16 cellular contexts compared by ENCODE assay signal in genomic region chr16:73225983-73226382, GRCh38.
DNase-seq lines count a peak whose midpoint lies in the region; ATAC-seq and TF ChIP-seq lines count a peak whose summit lies in the region.
"Had no signal": no experiment of that assay in that cellular context is flagged by ENCODE, and none has a peak within 500 bp of the region (broad histone marks: within the 10 kb centered on the region; RNA-seq: fewer than 3 reads in every experiment).

No MANE protein-coding gene starts in this region.

- H3K27ac Mint-ChIP-seq in GM23338 (no peak overlapping the region), chondrocyte (ENCODE audit: unreplicated experiment) (no peak overlapping the region)
- H3K27ac Mint-ChIP-seq: CD8-positive, alpha-beta memory T cell had no signal

- H4K12ac ChIP-seq in trophoblast cell (ENCODE audit: low read depth, low read length) = no peak overlapping the region

- H3K79me1 ChIP-seq in trophoblast cell (ENCODE audit: low read length) = no peaks in the 10 kb centered on the region

- DNase-seq in GM23338 (ENCODE audit: low spot score) (no peak), M059J (ENCODE audit: low read depth) (peak; percentile 35), trophoblast cell (no peak), occipital lobe (lab: John Stamatoyannopoulos, UW) (no peak), chondrocyte (ENCODE audit: low spot score) (no peak)
- DNase-seq: ACHN; BE2C; C1 segment of cervical spinal cord; CD4-positive, CD25-positive, alpha-beta regulatory T cell; CD8-positive, alpha-beta memory T cell; COR-L47; GDM1; GM23248; HCEC 1CT had no signal

- H3K4me1 Mint-ChIP-seq in GM23338 (no peaks in the 10 kb centered on the region), chondrocyte (ENCODE audit: low read depth) (no peaks in the 10 kb centered on the region)
- H3K4me1 Mint-ChIP-seq: CD4-positive, CD25-positive, alpha-beta regulatory T cell; CD8-positive, alpha-beta memory T cell had no signal

- H4K8ac ChIP-seq in trophoblast cell (ENCODE audit: low read depth, low read length) = no peak overlapping the region

- no peak overlapping the region for H2BK12ac ChIP-seq in trophoblast cell (ENCODE audit: low read length)

- no peak overlapping the region for H3K18ac ChIP-seq in trophoblast cell (ENCODE audit: low read length)

- TF ChIP-seq CTCF in GM23338 (conservative IDR thresholded peaks at IDR 0.05; ENCODE audit: low read depth in 2 of 2) (no peak), chondrocyte (IDR thresholded peaks at IDR 0.05) (no peak)

- WGBS in trophoblast cell (ENCODE audit: extremely low coverage, insufficient coverage, insufficient read length) = no CpG with 5 or more reads among the region's 5 CpGs

- H3K14ac ChIP-seq in trophoblast cell (ENCODE audit: low read length) = no peak overlapping the region

- peak overlapping the region; percentile 15 for H4K91ac ChIP-seq in trophoblast cell (ENCODE audit: low read depth, low read length)

- H3K4me1 ChIP-seq in GM23338 (ENCODE audit: insufficient read depth) (no peaks in the 10 kb centered on the region), trophoblast cell (ENCODE audit: control insufficient read depth in 1 of 2, insufficient read depth in 2 of 2, low read length in 2 of 2) (peaks cover 4 to 6% of the 10 kb centered on the region in 2 experiments)

- H3K27me3 Mint-ChIP-seq in GM23338 (ENCODE audit: insufficient read depth, low read depth, poor library complexity) = no peaks in the 10 kb centered on the region
- H3K27me3 Mint-ChIP-seq in chondrocyte (ENCODE audit: low read depth) = no peaks in the 10 kb centered on the region
- H3K27me3 Mint-ChIP-seq: CD4-positive, CD25-positive, alpha-beta regulatory T cell; CD8-positive, alpha-beta memory T cell had no signal

- no peaks in the 10 kb centered on the region for H3K9me3 ChIP-seq in trophoblast cell (ENCODE audit: insufficient read depth, low read depth, low read length)
- H3K9me3 ChIP-seq: BE2C had no signal

- H3K4me2 ChIP-seq in GM23338 (no peak overlapping the region), trophoblast cell (ENCODE audit: low read length) (no peak overlapping the region)

- H3K4me3 Mint-ChIP-seq in GM23338 (no peak overlapping the region), chondrocyte (ENCODE audit: unreplicated experiment) (no peak overlapping the region)
- H3K4me3 Mint-ChIP-seq: CD4-positive, CD25-positive, alpha-beta regulatory T cell; CD8-positive, alpha-beta memory T cell had no signal

- H2AK5ac ChIP-seq in trophoblast cell (ENCODE audit: low read length) = no peak overlapping the region

- H2AFZ ChIP-seq in GM23338 = peak overlapping the region; percentile 32; the same call in 1 of the 2 replicates
- H2AFZ ChIP-seq in trophoblast cell (ENCODE audit: insufficient read depth, low read length, poor library complexity) = no peak overlapping the region
- H2AFZ ChIP-seq: GM23248 had no signal

- no peaks in the 10 kb centered on the region for H4K20me1 ChIP-seq in GM23338 (replicated peaks; ENCODE audit: insufficient read depth)

- ATAC-seq in GM23338 = no peak
- ATAC-seq in HG02798 (IDR thresholded peaks at IDR 0.05; ENCODE audit: poor library complexity, unreplicated experiment) = no peak
- ATAC-seq: HepG2 had no signal

- H3K36me3 ChIP-seq in GM23338 (ENCODE audit: insufficient read depth) (no peaks in the 10 kb centered on the region), trophoblast cell (ENCODE audit: control insufficient read depth in 1 of 2, insufficient read depth in 2 of 2, low read length in 2 of 2) (no peaks in the 10 kb centered on the region)
- H3K36me3 ChIP-seq: BE2C had no signal

- H2BK5ac ChIP-seq in trophoblast cell (ENCODE audit: low read depth, low read length, poor library complexity) = no peak overlapping the region

- H3K4me3 ChIP-seq in GM23338 (no peak overlapping the region), trophoblast cell (ENCODE audit: low read depth, low read length) (no peak overlapping the region)
- H3K4me3 ChIP-seq: GM23248 had no signal

- H3K9me2 ChIP-seq in GM23338 (ENCODE audit: insufficient read depth) = no peaks in the 10 kb centered on the region

- H3K9me3 Mint-ChIP-seq in GM23338 (no peaks in the 10 kb centered on the region), chondrocyte (ENCODE audit: low read depth) (peaks cover 14% of the 10 kb centered on the region)

- no peaks in the 10 kb centered on the region for H3F3A ChIP-seq in GM23338 (replicated peaks; ENCODE audit: low read depth)

- H3K79me2 ChIP-seq in GM23338 (replicated peaks; ENCODE audit: insufficient read depth) (no peaks in the 10 kb centered on the region), trophoblast cell (ENCODE audit: control insufficient read depth, insufficient read depth, low read length, poor library complexity) (no peaks in the 10 kb centered on the region)

- H3K27ac ChIP-seq in GM23338 (ENCODE audit: low read depth) = no peak overlapping the region
- no peak overlapping the region for H3K27ac ChIP-seq in trophoblast cell (ENCODE audit: low read depth, low read length)
- H3K27ac ChIP-seq: GM23248 had no signal

- H3K36me3 Mint-ChIP-seq in GM23338 (ENCODE audit: low read depth) (no peaks in the 10 kb centered on the region), chondrocyte (ENCODE audit: low read depth) (no peaks in the 10 kb centered on the region)
- H3K36me3 Mint-ChIP-seq: CD4-positive, CD25-positive, alpha-beta regulatory T cell; CD8-positive, alpha-beta memory T cell had no signal

- no peak overlapping the region for H2BK120ac ChIP-seq in trophoblast cell (ENCODE audit: insufficient read depth, low read length, poor library complexity)

- H3K4ac ChIP-seq in trophoblast cell (ENCODE audit: low read depth, low read length) = no peak overlapping the region

- H3K23ac ChIP-seq in trophoblast cell (ENCODE audit: low read length) = no peak overlapping the region

- H3K9ac ChIP-seq in trophoblast cell (ENCODE audit: low read length) = no peak overlapping the region
- H3K9ac ChIP-seq: GM23248 had no signal

- H3K27me3 ChIP-seq in GM23338 (ENCODE audit: insufficient read depth) (no peaks in the 10 kb centered on the region), trophoblast cell (ENCODE audit: insufficient read depth, low read length) (no peaks in the 10 kb centered on the region)
- H3K27me3 ChIP-seq: BE2C had no signal

TF ChIP-seq in GM23338, 12 proteins besides CTCF, POLR2A, EP300 and RAD21 (continues in another document):
- TF ChIP-seq EZH2phosphoT487 (IDR thresholded peaks at IDR 0.05; ENCODE audit: unreplicated experiment) = no peak
- no peak for TF ChIP-seq REST (IDR thresholded peaks at IDR 0.05; ENCODE audit: unreplicated experiment)
- TF ChIP-seq ZNF331 (CRISPR knock-in tag; IDR thresholded peaks at IDR 0.05; ENCODE audit: low read depth) = no peak
